In the genomic region with DNA sequence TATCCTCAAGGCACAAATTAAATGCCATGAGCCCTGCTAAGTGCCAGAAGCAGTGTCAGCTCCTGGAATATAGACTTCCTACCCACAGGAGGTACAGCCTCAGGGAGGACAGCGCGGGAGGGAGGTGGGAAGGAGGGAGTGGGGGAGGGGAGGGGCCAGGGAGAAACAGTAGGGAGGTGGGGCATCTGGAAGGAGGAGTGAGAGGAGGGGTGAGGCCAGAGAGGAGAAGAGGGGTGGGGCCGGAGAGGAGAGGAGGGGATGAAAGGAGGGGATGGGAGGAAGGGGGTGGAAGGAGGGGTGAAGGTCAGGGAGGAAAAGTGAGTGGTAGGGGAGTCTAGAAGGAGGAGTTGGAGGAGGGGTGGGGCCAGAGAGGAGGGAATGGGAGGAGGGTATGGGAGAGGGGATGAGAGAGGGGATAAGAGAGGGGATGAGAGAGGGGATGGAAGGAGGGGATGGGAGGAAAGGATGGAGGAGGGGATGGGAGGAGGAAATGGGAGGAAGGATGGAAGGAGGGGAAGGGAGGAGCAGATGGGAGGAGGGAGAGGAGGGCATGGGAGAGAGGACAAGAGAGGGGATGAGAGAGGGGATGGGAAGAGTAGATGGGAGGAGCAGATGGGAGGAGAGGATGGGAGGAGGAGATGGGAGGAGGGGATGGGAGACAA, we compare ENCODE assay signal across 29 cellular contexts. TPM values are rescaled to one million over a fixed set of nuclear protein-coding genes. Genes with fewer than 3 reads are reported as not detected.
DNase-seq lines count a peak whose midpoint lies in the region; ATAC-seq, FAIRE-seq and TF ChIP-seq lines count a peak whose summit lies in the region.
"Had no signal": no experiment of that assay in that cellular context is flagged by ENCODE, and none has a peak within 500 bp of the region (broad histone marks: within the 10 kb centered on the region; RNA-seq: fewer than 3 reads in every experiment).

No MANE protein-coding gene starts in this region.

- FAIRE-seq in HepG2 (lab: Jason Lieb, UNC) (no peak), K562 (lab: Jason Lieb, UNC) (no peak), kidney (lab: Jason Lieb, UNC) (no peak)
- FAIRE-seq: A549, GM12892, GM18507, RCC 7860 had no signal

- TF ChIP-seq POLR2A in HepG2 (IDR thresholded peaks at IDR 0.05; ENCODE audit: insufficient read depth in 1 of 2, low read depth in 2 of 2, low read length in 2 of 2) = no peak
- no peak for TF ChIP-seq POLR2A in right lobe of liver (IDR thresholded peaks at IDR 0.05)
- no peak for TF ChIP-seq POLR2A in K562 (conservative IDR thresholded peaks at IDR 0.05)

- H3K9ac ChIP-seq in HepG2 (ENCODE audit: insufficient read depth, low read depth, low read length) (no peak overlapping the region), K562 (ENCODE audit: insufficient read depth in 1 of 2, low read depth in 2 of 2, low read length in 2 of 2) (no peak overlapping the region), kidney (ENCODE audit: low read length in 2 of 2) (no peak overlapping the region)
- H3K9ac ChIP-seq: SK-N-SH had no signal

- no peaks in the 10 kb centered on the region for H3K36me3 Mint-ChIP-seq in activated naive CD4-positive, alpha-beta T cell treated with anti-CD3 and anti-CD28 coated beads, Interleukin-2, amount 50 U/mL, for 72 hours
- H3K36me3 Mint-ChIP-seq: IgD-negative memory B cell had no signal

- DNase-seq in HepG2 (ENCODE audit: low spot score) = no peak
- no peak for DNase-seq in right lobe of liver
- no peak for DNase-seq in K562 (ENCODE audit: extremely low read depth in 1 of 4, low spot score in 3 of 4)
- DNase-seq in left kidney (ENCODE audit: low read depth, low spot score) = peak; percentile 57
- no peak for DNase-seq in OCI-LY7 (ENCODE audit: low spot score)
- DNase-seq in kidney = no peak
- DNase-seq in activated naive CD4-positive, alpha-beta T cell treated with anti-CD3 and anti-CD28 coated beads, Interleukin-2, amount 50 U/mL, for 72 hours (ENCODE audit: low spot score in 2 of 2) = no peak
- DNase-seq: CD4-positive, alpha-beta T cell; EL; GOT3; HFFc6; Kasumi-1; MM.1S; NCI-H1092; NCI-H1436 treated with DMSO at 0.1 percent for 48 hours; NCI-H2029; NCI-H2171; NCI-H446; SHP77 treated with DMSO at 0.1 percent for 48 hours; SK-N-SH had no signal

- in situ Hi-C loops in HepG2 (cut with HindIII; ENCODE audit: extremely low pct_ligation_motif_present, low pct_unique_long_range_greater_than_20kb) = no loop called here
- in situ Hi-C loops in K562 (cut with MboI) = no loop called here

- 53% methylated on average over 3 of the region's 3 CpGs for WGBS in HepG2 (ENCODE audit: low lambda C conversion rate)
- WGBS in right lobe of liver (ENCODE audit: insufficient coverage, low coverage, low lambda C conversion rate, missing lambda C conversion rate) = 57% methylated on average over 3 of the region's 3 CpGs
- WGBS in K562 (ENCODE audit: insufficient coverage, low coverage, missing lambda C conversion rate) = no CpG with 5 or more reads among the region's 3 CpGs

- H2AFZ ChIP-seq in HepG2 (ENCODE audit: low read length) (no peak overlapping the region), K562 (ENCODE audit: low read depth, low read length) (no peak overlapping the region), OCI-LY7 (ENCODE audit: low read length) (no peak overlapping the region)

- no TSS peak for BruUV-seq in HepG2 (replicated peaks; lab: Mats Ljungman, UMichigan)
- BruUV-seq in K562 (replicated peaks; lab: Mats Ljungman, UMichigan) = no TSS peak
- no TSS peak for BruUV-seq in OCI-LY7 (replicated peaks; lab: Mats Ljungman, UMichigan)

- POLR2A ChIA-PET in HepG2 (lab: Yijun Ruan, JAX) = no interaction called here
- POLR2A ChIA-PET in K562 (lab: Yijun Ruan, JAX) = no interaction called here
- POLR2A ChIA-PET in OCI-LY7 (lab: Charles Lee) = no interaction called here

- H4K20me1 ChIP-seq in HepG2 (ENCODE audit: insufficient read depth, low read length) (no peaks in the 10 kb centered on the region), K562 (replicated peaks; ENCODE audit: control insufficient read depth, insufficient read depth, low read length) (no peaks in the 10 kb centered on the region), OCI-LY7 (ENCODE audit: insufficient read depth, low read length) (no peaks in the 10 kb centered on the region)

- H3K9me1 ChIP-seq in K562 (ENCODE audit: control insufficient read depth, insufficient read depth, low read length) = peaks cover 2% of the 10 kb centered on the region

- H3K27me3 ChIP-seq in HepG2 (ENCODE audit: control insufficient read depth in 1 of 2, insufficient read depth in 2 of 2, low read length in 2 of 2) (peaks cover 2 to 33% of the 10 kb centered on the region in 2 experiments; a peak in 4 of 5 replicates), right lobe of liver (no peaks in the 10 kb centered on the region), K562 (ENCODE audit: control insufficient read depth in 2 of 2, insufficient read depth in 2 of 2, low read length in 2 of 2) (peaks cover 0 to 26% of the 10 kb centered on the region in 2 experiments; a peak in 3 of 5 replicates)

- H3K4me3 ChIP-seq in HepG2 (replicated peaks in 1 of 3; ENCODE audit: insufficient read depth in 1 of 3, low read depth in 2 of 3, low read length in 3 of 3) = no peak overlapping the region; a peak in 1 of 6 replicates
- H3K4me3 ChIP-seq in right lobe of liver = no peak overlapping the region
- H3K4me3 ChIP-seq in K562 = no peak overlapping the region
- no peak overlapping the region for H3K4me3 ChIP-seq in OCI-LY7 (ENCODE audit: low read depth, low read length, poor library complexity, severe bottlenecking)
- no peak overlapping the region for H3K4me3 ChIP-seq in kidney (ENCODE audit: low read length in 2 of 2)
- H3K4me3 ChIP-seq: A549 had no signal

- H3K27ac ChIP-seq in HepG2 (ENCODE audit: extremely low read length, insufficient read depth, low read length) (no peak overlapping the region), right lobe of liver (no peak overlapping the region), K562 (ENCODE audit: extremely low read depth, low read depth, low read length) (no peak overlapping the region), OCI-LY7 (ENCODE audit: low read depth, low read length, poor library complexity, severe bottlenecking) (no peak overlapping the region), kidney (ENCODE audit: low read depth in 2 of 2, low read length in 2 of 2) (no peak overlapping the region)

- H3K9me3 Mint-ChIP-seq in activated naive CD4-positive, alpha-beta T cell treated with anti-CD3 and anti-CD28 coated beads, Interleukin-2, amount 50 U/mL, for 72 hours = peaks cover 0 to 5% of the 10 kb centered on the region in 2 donors
- H3K9me3 Mint-ChIP-seq: CD4-positive, alpha-beta T cell; HFFc6; IgD-negative memory B cell had no signal

- H3K9me2 ChIP-seq in OCI-LY7 (ENCODE audit: insufficient read depth, low read length) = no peaks in the 10 kb centered on the region
- H3K9me2 ChIP-seq: SK-N-SH had no signal

- no peak for TF ChIP-seq CTCF in HepG2 (CRISPR knock-in tag; IDR thresholded peaks at IDR 0.05)
- TF ChIP-seq CTCF in right lobe of liver (IDR thresholded peaks at IDR 0.05) = no peak
- TF ChIP-seq CTCF in K562 (IDR thresholded peaks at IDR 0.05 in 2 of 3, conservative IDR thresholded peaks at IDR 0.05 in 1 of 3; ENCODE audit: insufficient read depth in 2 of 3, low read depth in 1 of 3, low read length in 3 of 3) = no peak
- TF ChIP-seq CTCF in OCI-LY7 (conservative IDR thresholded peaks at IDR 0.05; ENCODE audit: low read length) = no peak
- no peak for TF ChIP-seq CTCF in kidney (IDR thresholded peaks at IDR 0.05; ENCODE audit: borderline replicate concordance, extremely low read depth, insufficient read depth)

- H3K9me3 ChIP-seq in HepG2 (ENCODE audit: low read length) (no peaks in the 10 kb centered on the region), right lobe of liver (no peaks in the 10 kb centered on the region), K562 (replicated peaks; ENCODE audit: control insufficient read depth, insufficient read depth, low read depth, low read length) (no peaks in the 10 kb centered on the region), OCI-LY7 (ENCODE audit: low read length) (no peaks in the 10 kb centered on the region), kidney (ENCODE audit: control insufficient read depth in 1 of 2, low read length in 2 of 2) (no peaks in the 10 kb centered on the region)
- H3K9me3 ChIP-seq: A549, SK-N-SH had no signal

- H3K79me2 ChIP-seq in HepG2 (ENCODE audit: insufficient read depth, low read length) = no peaks in the 10 kb centered on the region
- no peaks in the 10 kb centered on the region for H3K79me2 ChIP-seq in K562 (ENCODE audit: control insufficient read depth, insufficient read depth, low read length)
- no peaks in the 10 kb centered on the region for H3K79me2 ChIP-seq in OCI-LY7 (ENCODE audit: insufficient read depth, low read depth, low read length)

- TF ChIP-seq EP300 in HepG2 (IDR thresholded peaks at IDR 0.05; ENCODE audit: low read depth in 2 of 2, low read length in 2 of 2) (no peak), HepG2 (CRISPR knock-in tag; IDR thresholded peaks at IDR 0.05; ENCODE audit: borderline replicate concordance) (no peak), K562 (IDR thresholded peaks at IDR 0.05; ENCODE audit: low read length) (no peak)

- H3K4me1 ChIP-seq in HepG2 (ENCODE audit: insufficient read depth, low read length) = peaks cover 56% of the 10 kb centered on the region
- H3K4me1 ChIP-seq in right lobe of liver = no peaks in the 10 kb centered on the region
- H3K4me1 ChIP-seq in K562 (replicated peaks in 1 of 2; ENCODE audit: control insufficient read depth in 2 of 2, insufficient read depth in 2 of 2, low read length in 2 of 2) = no peaks in the 10 kb centered on the region
- peaks cover 8% of the 10 kb centered on the region for H3K4me1 ChIP-seq in OCI-LY7 (ENCODE audit: insufficient read depth, low read length, poor library complexity, severe bottlenecking)
- H3K4me1 ChIP-seq in kidney (ENCODE audit: control insufficient read depth in 1 of 2, insufficient read depth in 1 of 2, low read depth in 1 of 2, low read length in 2 of 2) = no peaks in the 10 kb centered on the region

- ATAC-seq in HepG2 = no peak
- no peak for ATAC-seq in right lobe of liver
- ATAC-seq in K562 = no peak
- ATAC-seq in activated naive CD4-positive, alpha-beta T cell treated with anti-CD3 and anti-CD28 coated beads, Interleukin-2, amount 50 U/mL, for 72 hours = no peak
- no peak for ATAC-seq in HG03045 (IDR thresholded peaks at IDR 0.05; ENCODE audit: unreplicated experiment)

- no peak overlapping the region for H3K27ac Mint-ChIP-seq in activated naive CD4-positive, alpha-beta T cell treated with anti-CD3 and anti-CD28 coated beads, Interleukin-2, amount 50 U/mL, for 72 hours
- H3K27ac Mint-ChIP-seq: CD4-positive, alpha-beta T cell; HFFc6; IgD-negative memory B cell had no signal

- peak overlapping the region; percentile 47; the same call in 1 of the 2 replicates for H3K4me2 ChIP-seq in HepG2 (ENCODE audit: low read depth, low read length)
- no peak overlapping the region for H3K4me2 ChIP-seq in K562 (ENCODE audit: insufficient read depth, low read length)
- no peak overlapping the region for H3K4me2 ChIP-seq in OCI-LY7 (ENCODE audit: low read length)
- H3K4me2 ChIP-seq: A549, SK-N-SH had no signal

- no peak for TF ChIP-seq RAD21 in HepG2 (CRISPR knock-in tag; IDR thresholded peaks at IDR 0.05)
- no peak for TF ChIP-seq RAD21 in K562 (CRISPR knock-in tag; conservative IDR thresholded peaks at IDR 0.05 in 1 of 2, IDR thresholded peaks at IDR 0.05 in 1 of 2)

- CTCF ChIA-PET in HepG2 (lab: Yijun Ruan, JAX; ENCODE audit: low intra/inter-chr PET ratio, low total read pairs) = no interaction called here
- CTCF ChIA-PET in K562 (lab: Yijun Ruan, JAX; ENCODE audit: low intra/inter-chr PET ratio) = no interaction called here
- CTCF ChIA-PET in OCI-LY7 (lab: Charles Lee; ENCODE audit: unreplicated experiment) = no interaction called here

- intact Hi-C loops in HepG2 (cut with micrococcal nuclease; ENCODE audit: unreplicated experiment) (no loop called here), right lobe of liver (cut with DNase I) (no loop called here), K562 (cut with micrococcal nuclease) (no loop called here), OCI-LY7 (cut with micrococcal nuclease; ENCODE audit: unreplicated experiment) (no loop called here), kidney (cut with DNase I) (no loop called here)

- no peaks in the 10 kb centered on the region for H3K36me3 ChIP-seq in HepG2 (replicated peaks in 1 of 2; ENCODE audit: control insufficient read depth in 1 of 2, insufficient read depth in 2 of 2, low read length in 2 of 2)
- no peaks in the 10 kb centered on the region for H3K36me3 ChIP-seq in right lobe of liver
- no peaks in the 10 kb centered on the region for H3K36me3 ChIP-seq in K562 (ENCODE audit: control insufficient read depth, insufficient read depth, low read length)
- no peaks in the 10 kb centered on the region for H3K36me3 ChIP-seq in OCI-LY7 (ENCODE audit: insufficient read depth, low read length)
- no peaks in the 10 kb centered on the region for H3K36me3 ChIP-seq in kidney (ENCODE audit: control insufficient read depth in 1 of 2, insufficient read depth in 2 of 2, low read length in 2 of 2)

RNA-seq across cellular contexts. Expression of a gene that starts 9.2 kb away (rescaled TPM):
- total RNA-seq in HepG2 (2016; rRNA removed; fragmentation: Illumina TruSeq; extraction: Trizol) (0.11 TPM in 1 of 2 replicates, not detected in the other), right lobe of liver (not detected), K562 (2014; rRNA removed) (not detected in 2 replicates), K562 (2014; rRNA removed; fragmentation: Illumina TruSeq; extraction: Trizol) (not detected in 2 replicates), K562 (2015; rRNA removed; fragmentation: Illumina TruSeq; extraction: Trizol) (not detected in 2 replicates), K562 (2021) (not detected in 2 replicates), OCI-LY7 (2022) (not detected in 2 replicates), kidney (not detected)
- total RNA-seq in HepG2 (2016; cell fraction: cytosol; rRNA removed; fragmentation: Illumina TruSeq; extraction: Trizol; ENCODE audit: low read depth) = not detected in 2 replicates
- total RNA-seq in HepG2 (2016; cell fraction: insoluble cytoplasmic fraction; rRNA removed; fragmentation: Illumina TruSeq; extraction: Trizol) = not detected in 2 replicates
- total RNA-seq in HepG2 (2016; cell fraction: membrane; rRNA removed; fragmentation: Illumina TruSeq; extraction: Trizol) = not detected in 2 replicates
- total RNA-seq in HepG2 (2016; cell fraction: nucleus; rRNA removed; fragmentation: Illumina TruSeq; extraction: Trizol) = not detected in 2 replicates
- polyA plus RNA-seq in HepG2 (2011; rRNA removed) (0.13 TPM in 1 of 2 replicates, not detected in the other), K562 (2011; rRNA removed) (not detected in 2 replicates), K562 (2014; fragmentation: Illumina TruSeq; extraction: Trizol) (not detected in 2 replicates), K562 (2014; fragmentation: Nextera tagmentation; extraction: Ambion mirVana) (not detected), K562 (2014; rRNA removed) (not detected in 2 replicates), kidney (ENCODE audit: insufficient read depth, low read depth, low replicate concordance) (not detected)
- not detected in 2 replicates for polyA plus RNA-seq in HepG2 (2011; cell fraction: cytosol; rRNA removed)
- 0.17 TPM in 1 of 2 replicates, not detected in the other for polyA plus RNA-seq in HepG2 (2011; cell fraction: nucleus; rRNA removed)
- 0.11 TPM in 1 of 2 replicates, not detected in the other for polyA plus RNA-seq in HepG2 (2012)
- polyA plus RNA-seq in HepG2 (2016; cell fraction: cytosol; fragmentation: Illumina TruSeq; extraction: Trizol; ENCODE audit: low read depth) = not detected in 2 replicates
- not detected in 2 replicates for polyA plus RNA-seq in HepG2 (2016; cell fraction: insoluble cytoplasmic fraction; fragmentation: Illumina TruSeq; extraction: Trizol; ENCODE audit: low read depth)
- polyA plus RNA-seq in HepG2 (2016; cell fraction: membrane; fragmentation: Illumina TruSeq; extraction: Trizol; ENCODE audit: low read depth) = 0.16 TPM in 1 of 2 replicates, not detected in the other
- polyA plus RNA-seq in HepG2 (2016; cell fraction: nucleus; fragmentation: Illumina TruSeq; extraction: Trizol; ENCODE audit: insufficient read depth, low read depth) = 0.33 TPM in 1 of 2 replicates, not detected in the other
- 0.20 TPM in 1 of 2 replicates, not detected in the other for polyA minus RNA-seq in HepG2 (2011; rRNA and poly(A)+ RNA removed; ENCODE audit: low replicate concordance)
- not detected in 2 replicates for polyA minus RNA-seq in HepG2 (2011; cell fraction: cytosol; rRNA and poly(A)+ RNA removed)
- not detected in 2 replicates for polyA minus RNA-seq in HepG2 (2011; cell fraction: nucleus; rRNA and poly(A)+ RNA removed)
- total RNA-seq in K562 (2011; cell fraction: chromatin; rRNA removed; ENCODE audit: low replicate concordance) = not detected in 2 replicates
- total RNA-seq in K562 (2011; cell fraction: nucleolus; rRNA removed) = not detected in 2 replicates
- not detected in 2 replicates for total RNA-seq in K562 (2011; cell fraction: nucleoplasm; rRNA removed)
- polyA plus RNA-seq in K562 (2011; cell fraction: cytosol; rRNA removed) = not detected in 2 replicates
- polyA plus RNA-seq in K562 (2011; cell fraction: nucleus; rRNA removed) = not detected in 2 replicates
- polyA plus RNA-seq in K562 (2012) = not detected in 2 replicates
- polyA minus RNA-seq in K562 (2011; rRNA and poly(A)+ RNA removed) = not detected in 2 replicates
- polyA minus RNA-seq in K562 (2011; cell fraction: cytosol; rRNA and poly(A)+ RNA removed) = not detected in 2 replicates
- not detected in 2 replicates for polyA minus RNA-seq in K562 (2011; cell fraction: nucleus; rRNA and poly(A)+ RNA removed)
- not detected in 2 replicates for total RNA-seq in OCI-LY7 (2014; rRNA removed; shearing (Covaris generic))
- under 1 TPM; 0.20 to 0.49 TPM for total RNA-seq in activated naive CD4-positive, alpha-beta T cell treated with anti-CD3 and anti-CD28 coated beads, Interleukin-2, amount 50 U/mL, for 72 hours
- total RNA-seq: Calu3; CD4-positive, alpha-beta T cell; HFFc6; HT-29 had no signal
- polyA plus RNA-seq: A549, BJ, IgD-negative memory B cell, SK-N-SH had no signal

RNA-seq across cellular contexts. Expression of a gene that starts 11.6 kb away (rescaled TPM):
- total RNA-seq in HepG2 (2016; rRNA removed; fragmentation: Illumina TruSeq; extraction: Trizol) = 0.46 and 0.82 TPM in 2 replicates
- total RNA-seq in HepG2 (2016; cell fraction: cytosol; rRNA removed; fragmentation: Illumina TruSeq; extraction: Trizol; ENCODE audit: low read depth) = 0.26 and 0.40 TPM in 2 replicates
- total RNA-seq in HepG2 (2016; cell fraction: insoluble cytoplasmic fraction; rRNA removed; fragmentation: Illumina TruSeq; extraction: Trizol) = 0.62 and 0.93 TPM in 2 replicates
- total RNA-seq in HepG2 (2016; cell fraction: membrane; rRNA removed; fragmentation: Illumina TruSeq; extraction: Trizol) = 0.37 and 0.83 TPM in 2 replicates
- total RNA-seq in HepG2 (2016; cell fraction: nucleus; rRNA removed; fragmentation: Illumina TruSeq; extraction: Trizol) = 1.1 and 1.3 TPM in 2 replicates
- 4.1 and 4.5 TPM in 2 replicates for polyA plus RNA-seq in HepG2 (2011; rRNA removed)
- 4.5 and 6.1 TPM in 2 replicates for polyA plus RNA-seq in HepG2 (2011; cell fraction: cytosol; rRNA removed)
- 9.6 and 13.9 TPM in 2 replicates for polyA plus RNA-seq in HepG2 (2011; cell fraction: nucleus; rRNA removed)
- 0.48 and 0.80 TPM in 2 replicates for polyA plus RNA-seq in HepG2 (2012)
- polyA plus RNA-seq in HepG2 (2016; cell fraction: cytosol; fragmentation: Illumina TruSeq; extraction: Trizol; ENCODE audit: low read depth) = 0.21 and 0.37 TPM in 2 replicates
- polyA plus RNA-seq in HepG2 (2016; cell fraction: insoluble cytoplasmic fraction; fragmentation: Illumina TruSeq; extraction: Trizol; ENCODE audit: low read depth) = 0.58 and 0.71 TPM in 2 replicates
- polyA plus RNA-seq in HepG2 (2016; cell fraction: membrane; fragmentation: Illumina TruSeq; extraction: Trizol; ENCODE audit: low read depth) = 0.35 and 0.43 TPM in 2 replicates
- polyA plus RNA-seq in HepG2 (2016; cell fraction: nucleus; fragmentation: Illumina TruSeq; extraction: Trizol; ENCODE audit: insufficient read depth, low read depth) = 1.0 and 1.6 TPM in 2 replicates
- polyA minus RNA-seq in HepG2 (2011; rRNA and poly(A)+ RNA removed; ENCODE audit: low replicate concordance) = 14.4 TPM in 1 of 2 replicates, not detected in the other
- 3.1 and 3.4 TPM in 2 replicates for polyA minus RNA-seq in HepG2 (2011; cell fraction: cytosol; rRNA and poly(A)+ RNA removed)
- polyA minus RNA-seq in HepG2 (2011; cell fraction: nucleus; rRNA and poly(A)+ RNA removed) = 3.7 and 6.6 TPM in 2 replicates
- total RNA-seq in right lobe of liver = under 1 TPM; 0.20 to 0.59 (median 0.28) TPM
- total RNA-seq in K562 (2011; cell fraction: chromatin; rRNA removed; ENCODE audit: low replicate concordance) = not detected in 2 replicates
- not detected in 2 replicates for total RNA-seq in K562 (2011; cell fraction: nucleolus; rRNA removed)
- not detected in 2 replicates for total RNA-seq in K562 (2011; cell fraction: nucleoplasm; rRNA removed)
- not detected in 2 replicates for total RNA-seq in K562 (2014; rRNA removed)
- total RNA-seq in K562 (2014; rRNA removed; fragmentation: Illumina TruSeq; extraction: Trizol) = not detected in 2 replicates
- total RNA-seq in K562 (2015; rRNA removed; fragmentation: Illumina TruSeq; extraction: Trizol) = not detected in 2 replicates
- total RNA-seq in K562 (2021) = not detected in 2 replicates
- not detected in 2 replicates for polyA plus RNA-seq in K562 (2011; rRNA removed)
- not detected in 2 replicates for polyA plus RNA-seq in K562 (2011; cell fraction: cytosol; rRNA removed)
- polyA plus RNA-seq in K562 (2011; cell fraction: nucleus; rRNA removed) = not detected in 2 replicates
- polyA plus RNA-seq in K562 (2012) = 0.12 TPM in 1 of 2 replicates, not detected in the other
- not detected in 2 replicates for polyA plus RNA-seq in K562 (2014; fragmentation: Illumina TruSeq; extraction: Trizol)
- polyA plus RNA-seq in K562 (2014; fragmentation: Nextera tagmentation; extraction: Ambion mirVana) = not detected
- not detected in 2 replicates for polyA plus RNA-seq in K562 (2014; rRNA removed)
- not detected in 2 replicates for polyA minus RNA-seq in K562 (2011; rRNA and poly(A)+ RNA removed)
- polyA minus RNA-seq in K562 (2011; cell fraction: cytosol; rRNA and poly(A)+ RNA removed) = not detected in 2 replicates
- polyA minus RNA-seq in K562 (2011; cell fraction: nucleus; rRNA and poly(A)+ RNA removed) = not detected in 2 replicates
- total RNA-seq in OCI-LY7 (2014; rRNA removed; shearing (Covaris generic)) = 15.0 and 21.7 TPM in 2 replicates
- 16.1 and 23.6 TPM in 2 replicates for total RNA-seq in OCI-LY7 (2022)
- 3.7 TPM for total RNA-seq in kidney
- 0.97 TPM for polyA plus RNA-seq in kidney (ENCODE audit: insufficient read depth, low read depth, low replicate concordance)
- total RNA-seq in activated naive CD4-positive, alpha-beta T cell treated with anti-CD3 and anti-CD28 coated beads, Interleukin-2, amount 50 U/mL, for 72 hours = 10 to 100 TPM; 12.9 to 50.0 TPM
- total RNA-seq: HFFc6 had no signal

RNA-seq across cellular contexts. Expression of a gene that starts 38.2 kb away (rescaled TPM):
- total RNA-seq in HepG2 (2016; rRNA removed; fragmentation: Illumina TruSeq; extraction: Trizol) (2.2 and 2.4 TPM in 2 replicates), right lobe of liver (1 to 10 TPM in 2 of 6 experiments, under 1 TPM in 4; 0.59 to 3.7 (median 0.85) TPM), K562 (2014; rRNA removed) (0.23 and 0.24 TPM in 2 replicates), K562 (2014; rRNA removed; fragmentation: Illumina TruSeq; extraction: Trizol) (0.07 and 0.35 TPM in 2 replicates), K562 (2015; rRNA removed; fragmentation: Illumina TruSeq; extraction: Trizol) (0.11 and 0.15 TPM in 2 replicates), K562 (2021) (0.31 and 0.34 TPM in 2 replicates), OCI-LY7 (2022) (0.48 and 0.84 TPM in 2 replicates), kidney (1.1 TPM)
- total RNA-seq in HepG2 (2016; cell fraction: cytosol; rRNA removed; fragmentation: Illumina TruSeq; extraction: Trizol; ENCODE audit: low read depth) = 0.30 and 0.44 TPM in 2 replicates
- total RNA-seq in HepG2 (2016; cell fraction: insoluble cytoplasmic fraction; rRNA removed; fragmentation: Illumina TruSeq; extraction: Trizol) = 1.8 and 1.9 TPM in 2 replicates
- 1.2 and 1.4 TPM in 2 replicates for total RNA-seq in HepG2 (2016; cell fraction: membrane; rRNA removed; fragmentation: Illumina TruSeq; extraction: Trizol)
- 2.6 and 3.1 TPM in 2 replicates for total RNA-seq in HepG2 (2016; cell fraction: nucleus; rRNA removed; fragmentation: Illumina TruSeq; extraction: Trizol)
- polyA plus RNA-seq in HepG2 (2011; rRNA removed) (2.4 and 3.0 TPM in 2 replicates), K562 (2011; rRNA removed) (0.11 and 0.20 TPM in 2 replicates), K562 (2014; fragmentation: Illumina TruSeq; extraction: Trizol) (0.15 and 0.21 TPM in 2 replicates), K562 (2014; fragmentation: Nextera tagmentation; extraction: Ambion mirVana) (under 1 TPM; 0.01 to 0.08 TPM), K562 (2014; rRNA removed) (0.08 and 0.26 TPM in 2 replicates), kidney (ENCODE audit: insufficient read depth, low read depth, low replicate concordance) (1.6 TPM)
- polyA plus RNA-seq in HepG2 (2011; cell fraction: cytosol; rRNA removed) = 2.3 and 2.6 TPM in 2 replicates
- 3.9 and 4.1 TPM in 2 replicates for polyA plus RNA-seq in HepG2 (2011; cell fraction: nucleus; rRNA removed)
- polyA plus RNA-seq in HepG2 (2012) = 1.4 and 1.9 TPM in 2 replicates
- polyA plus RNA-seq in HepG2 (2016; cell fraction: cytosol; fragmentation: Illumina TruSeq; extraction: Trizol; ENCODE audit: low read depth) = 0.21 and 0.70 TPM in 2 replicates
- 2.0 and 2.3 TPM in 2 replicates for polyA plus RNA-seq in HepG2 (2016; cell fraction: insoluble cytoplasmic fraction; fragmentation: Illumina TruSeq; extraction: Trizol; ENCODE audit: low read depth)
- polyA plus RNA-seq in HepG2 (2016; cell fraction: membrane; fragmentation: Illumina TruSeq; extraction: Trizol; ENCODE audit: low read depth) = 0.58 and 1.0 TPM in 2 replicates
- 2.1 and 2.3 TPM in 2 replicates for polyA plus RNA-seq in HepG2 (2016; cell fraction: nucleus; fragmentation: Illumina TruSeq; extraction: Trizol; ENCODE audit: insufficient read depth, low read depth)
- polyA minus RNA-seq in HepG2 (2011; rRNA and poly(A)+ RNA removed; ENCODE audit: low replicate concordance) = 0.49 and 8.2 TPM in 2 replicates
- polyA minus RNA-seq in HepG2 (2011; cell fraction: cytosol; rRNA and poly(A)+ RNA removed) = 3.3 and 4.7 TPM in 2 replicates
- 10.0 and 11.3 TPM in 2 replicates for polyA minus RNA-seq in HepG2 (2011; cell fraction: nucleus; rRNA and poly(A)+ RNA removed)
- 0.12 and 0.72 TPM in 2 replicates for total RNA-seq in K562 (2011; cell fraction: chromatin; rRNA removed; ENCODE audit: low replicate concordance)
- 0.26 and 1.0 TPM in 2 replicates for total RNA-seq in K562 (2011; cell fraction: nucleolus; rRNA removed)
- 0.22 and 0.38 TPM in 2 replicates for total RNA-seq in K562 (2011; cell fraction: nucleoplasm; rRNA removed)
- 0.09 and 0.12 TPM in 2 replicates for polyA plus RNA-seq in K562 (2011; cell fraction: cytosol; rRNA removed)
- 0.18 and 0.33 TPM in 2 replicates for polyA plus RNA-seq in K562 (2011; cell fraction: nucleus; rRNA removed)
- polyA plus RNA-seq in K562 (2012) = 0.21 and 0.28 TPM in 2 replicates
- polyA minus RNA-seq in K562 (2011; rRNA and poly(A)+ RNA removed) = 0.18 and 0.46 TPM in 2 replicates
- 0.67 TPM in 1 of 2 replicates, not detected in the other for polyA minus RNA-seq in K562 (2011; cell fraction: cytosol; rRNA and poly(A)+ RNA removed)
- 0.22 and 0.40 TPM in 2 replicates for polyA minus RNA-seq in K562 (2011; cell fraction: nucleus; rRNA and poly(A)+ RNA removed)
- 0.28 and 0.44 TPM in 2 replicates for total RNA-seq in OCI-LY7 (2014; rRNA removed; shearing (Covaris generic))
- 1 to 10 TPM; 1.2 to 2.3 TPM for total RNA-seq in activated naive CD4-positive, alpha-beta T cell treated with anti-CD3 and anti-CD28 coated beads, Interleukin-2, amount 50 U/mL, for 72 hours
- total RNA-seq: CD4-positive, alpha-beta T cell had no signal
